ENCODE assay signal across 11 cellular contexts in the genomic region with DNA sequence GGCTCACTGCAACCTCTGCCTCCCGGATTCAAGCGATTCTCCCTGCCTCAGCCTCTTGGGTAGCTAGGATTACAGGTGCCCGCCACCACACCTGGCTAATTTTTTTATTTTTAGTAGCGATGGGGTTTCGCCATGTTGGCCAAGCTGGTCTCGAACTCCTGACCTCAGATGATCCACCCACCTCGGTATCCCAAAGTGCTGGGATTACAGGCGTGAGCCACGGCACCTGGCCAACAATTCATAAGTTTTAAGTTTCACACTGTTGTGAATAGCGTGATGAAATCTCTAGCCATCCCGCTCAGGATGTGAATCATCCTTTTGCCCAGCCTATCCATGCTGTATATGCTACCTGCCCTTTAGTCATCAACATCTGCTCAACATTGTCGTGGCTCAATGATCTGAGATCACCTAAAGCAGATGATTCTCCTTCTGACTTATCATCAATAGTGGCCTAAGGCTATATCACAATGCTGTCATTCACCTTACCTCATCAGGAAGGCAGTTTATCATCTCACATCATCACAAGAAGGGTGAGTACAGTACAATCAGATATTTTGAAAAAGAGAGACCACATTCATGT. TPM values are rescaled to one million over a fixed set of nuclear protein-coding genes. Genes with fewer than 3 reads are reported as not detected.
DNase-seq lines count a peak whose midpoint lies in the region; ATAC-seq and TF ChIP-seq lines count a peak whose summit lies in the region.
"Had no signal": no experiment of that assay in that cellular context is flagged by ENCODE, and none has a peak within 500 bp of the region (broad histone marks: within the 10 kb centered on the region; RNA-seq: fewer than 3 reads in every experiment).

No MANE protein-coding gene starts in this region.

- H3K27ac ChIP-seq in BLaER1 (no peak overlapping the region), foreskin keratinocyte (peak overlapping the region; percentile 73)
- H3K27ac ChIP-seq: thoracic aorta had no signal

- H4K20me1 ChIP-seq in BLaER1: peaks cover 69% of the 10 kb centered on the region

- peaks cover 68% of the 10 kb centered on the region for H3K4me1 Mint-ChIP-seq in activated CD4-positive, alpha-beta memory T cell treated with anti-CD3 and anti-CD28 coated beads, Interleukin-2, amount 10 ng/mL, durations not matched to agents 7 days and 5 days

- H3K36me3 Mint-ChIP-seq in activated CD4-positive, alpha-beta memory T cell treated with anti-CD3 and anti-CD28 coated beads, Interleukin-2, amount 10 ng/mL, durations not matched to agents 7 days and 5 days (ENCODE audit: low read depth): peaks cover 39% of the 10 kb centered on the region

- no peak overlapping the region for H3K4me3 ChIP-seq in BLaER1
- H3K4me3 ChIP-seq: thoracic aorta had no signal

- H3K27me3 ChIP-seq in BLaER1 (no peaks in the 10 kb centered on the region), foreskin keratinocyte (no peaks in the 10 kb centered on the region)

- peaks cover 44% of the 10 kb centered on the region for H3K36me3 ChIP-seq in BLaER1
- H3K36me3 ChIP-seq: thoracic aorta had no signal

- CTCF ChIA-PET in activated CD4-positive, alpha-beta memory T cell treated with anti-CD3 and anti-CD28 coated beads, Interleukin-2, amount 10 ng/mL, durations not matched to agents 7 days and 5 days (lab: Charles Lee): no interaction called here

- TF ChIP-seq CTCF in foreskin keratinocyte (conservative IDR thresholded peaks at IDR 0.05) (no peak), GM20000 (IDR thresholded peaks at IDR 0.05; ENCODE audit: extremely low read depth, missing control alignments) (no peak)

- peak; percentile 98 for DNase-seq in HS-5 (ENCODE audit: low read depth)
- DNase-seq in activated CD4-positive, alpha-beta memory T cell treated with anti-CD3 and anti-CD28 coated beads, Interleukin-2, amount 10 ng/mL, durations not matched to agents 7 days and 5 days: peak; percentile 58
- DNase-seq in foreskin keratinocyte: peak; percentile 99 to 100
- DNase-seq in NCI-H446 (lab: John Stamatoyannopoulos, UW): no peak
- DNase-seq in amniotic stem cell (lab: John Stamatoyannopoulos, UW): no peak
- DNase-seq in GM20000 (ENCODE audit: low spot score): no peak
- DNase-seq: central memory CD4-positive, alpha-beta T cell; OCI-M1 had no signal

- H3K9ac ChIP-seq in BLaER1: no peak overlapping the region

- H3K9me3 Mint-ChIP-seq in activated CD4-positive, alpha-beta memory T cell treated with anti-CD3 and anti-CD28 coated beads, Interleukin-2, amount 10 ng/mL, durations not matched to agents 7 days and 5 days: no peaks in the 10 kb centered on the region

- POLR2A ChIA-PET in activated CD4-positive, alpha-beta memory T cell treated with anti-CD3 and anti-CD28 coated beads, Interleukin-2, amount 10 ng/mL, durations not matched to agents 7 days and 5 days (lab: Charles Lee): interaction anchor here (1.9 to 3.7 kb wide), 2 partner anchors 16 kb away, joined by 4 to 27 read pairs; a partner anchor contains a TSS

- H3K4me2 ChIP-seq in BLaER1: peak overlapping the region; percentile 96

- no peaks in the 10 kb centered on the region for H3K27me3 Mint-ChIP-seq in activated CD4-positive, alpha-beta memory T cell treated with anti-CD3 and anti-CD28 coated beads, Interleukin-2, amount 10 ng/mL, durations not matched to agents 7 days and 5 days

- no peaks in the 10 kb centered on the region for H3K9me3 ChIP-seq in BLaER1
- H3K9me3 ChIP-seq: thoracic aorta had no signal

- ATAC-seq in foreskin keratinocyte (peak; percentile 82), GM18858 (IDR thresholded peaks at IDR 0.05; ENCODE audit: unreplicated experiment) (no peak)

- peak overlapping the region; percentile 93 for H3K4me3 Mint-ChIP-seq in activated CD4-positive, alpha-beta memory T cell treated with anti-CD3 and anti-CD28 coated beads, Interleukin-2, amount 10 ng/mL, durations not matched to agents 7 days and 5 days

- H3K4me1 ChIP-seq in BLaER1 (peaks cover 68% of the 10 kb centered on the region), foreskin keratinocyte (peaks cover 26% of the 10 kb centered on the region)

- H3K27ac Mint-ChIP-seq in activated CD4-positive, alpha-beta memory T cell treated with anti-CD3 and anti-CD28 coated beads, Interleukin-2, amount 10 ng/mL, durations not matched to agents 7 days and 5 days: peak overlapping the region; percentile 95

RNA-seq across cellular contexts. Expression of a gene that starts 2.6 kb away (rescaled TPM):
- total RNA-seq in activated CD4-positive, alpha-beta memory T cell treated with anti-CD3 and anti-CD28 coated beads, Interleukin-2, amount 10 ng/mL, durations not matched to agents 7 days and 5 days: 10 to 100 TPM; 76.6 to 78.8 TPM
- 105 and 127 TPM in 2 replicates for total RNA-seq in foreskin keratinocyte
- 251 and 255 TPM in 2 replicates for polyA plus RNA-seq in foreskin keratinocyte

RNA-seq across cellular contexts. Expression of a gene that starts 2.7 kb away (rescaled TPM):
- 10 to 100 TPM; 50.8 to 51.5 TPM for total RNA-seq in activated CD4-positive, alpha-beta memory T cell treated with anti-CD3 and anti-CD28 coated beads, Interleukin-2, amount 10 ng/mL, durations not matched to agents 7 days and 5 days
- total RNA-seq in foreskin keratinocyte: 40.5 and 45.9 TPM in 2 replicates
- polyA plus RNA-seq in foreskin keratinocyte: 46.1 and 46.3 TPM in 2 replicates

RNA-seq across cellular contexts. Expression of a gene that starts 17.1 kb away (rescaled TPM):
- 1 to 10 TPM; 1.2 TPM for total RNA-seq in activated CD4-positive, alpha-beta memory T cell treated with anti-CD3 and anti-CD28 coated beads, Interleukin-2, amount 10 ng/mL, durations not matched to agents 7 days and 5 days
- total RNA-seq in foreskin keratinocyte: 1.3 and 2.0 TPM in 2 replicates
- 1.7 and 1.8 TPM in 2 replicates for polyA plus RNA-seq in foreskin keratinocyte

RNA-seq across cellular contexts. Expression of a gene that starts 17.2 kb away (rescaled TPM):
- 10 to 100 TPM; 38.2 to 40.0 TPM for total RNA-seq in activated CD4-positive, alpha-beta memory T cell treated with anti-CD3 and anti-CD28 coated beads, Interleukin-2, amount 10 ng/mL, durations not matched to agents 7 days and 5 days
- 28.0 and 30.4 TPM in 2 replicates for total RNA-seq in foreskin keratinocyte
- polyA plus RNA-seq in foreskin keratinocyte: 32.5 and 33.5 TPM in 2 replicates

RNA-seq across cellular contexts. Expression of a gene that starts 25.9 kb away (rescaled TPM):
- not detected for total RNA-seq in activated CD4-positive, alpha-beta memory T cell treated with anti-CD3 and anti-CD28 coated beads, Interleukin-2, amount 10 ng/mL, durations not matched to agents 7 days and 5 days
- total RNA-seq in foreskin keratinocyte: 0.67 and 1.2 TPM in 2 replicates
- 0.19 and 0.39 TPM in 2 replicates for polyA plus RNA-seq in foreskin keratinocyte

Comparison
In these comparisons a context has a peak if more than half of its experiments do, and no peak if none do; other contexts are left out.
1. DNase-seq: peak in HS-5 (single experiment), activated CD4-positive, alpha-beta memory T cell treated with anti-CD3 and anti-CD28 coated beads, Interleukin-2, amount 10 ng/mL, durations not matched to agents 7 days and 5 days (single experiment) and foreskin keratinocyte (2 of 2); none in NCI-H446 (0 of 2), amniotic stem cell (single experiment) and GM20000 (single experiment).